11 cellular contexts compared by ENCODE assay signal in genomic region chr6:87922191-87922946, GRCh38.
DNase-seq lines count a peak whose midpoint lies in the region; ATAC-seq and TF ChIP-seq lines count a peak whose summit lies in the region.
"Had no signal": no experiment of that assay in that cellular context is flagged by ENCODE, and none has a peak within 500 bp of the region (broad histone marks: within the 10 kb centered on the region; RNA-seq: fewer than 3 reads in every experiment).

No MANE protein-coding gene starts in this region.

- H4K20me1 ChIP-seq in GM23338 (replicated peaks; ENCODE audit: insufficient read depth) = no peaks in the 10 kb centered on the region

- no peak overlapping the region for H3K27ac Mint-ChIP-seq in GM23338
- H3K27ac Mint-ChIP-seq: mesothelial cell of epicardium had no signal

- no peaks in the 10 kb centered on the region for H3K9me3 Mint-ChIP-seq in GM23338
- H3K9me3 Mint-ChIP-seq: mesothelial cell of epicardium had no signal

- no peaks in the 10 kb centered on the region; the same call in 1 of the 3 replicates for H3K36me3 Mint-ChIP-seq in GM23338 (ENCODE audit: low read depth)
- H3K36me3 Mint-ChIP-seq: mesothelial cell of epicardium had no signal

- H3K27me3 Mint-ChIP-seq in GM23338 (ENCODE audit: insufficient read depth, low read depth, poor library complexity) = peaks cover 7% of the 10 kb centered on the region

- no peak overlapping the region for H2AFZ ChIP-seq in GM23338

- no peaks in the 10 kb centered on the region for H3K79me2 ChIP-seq in GM23338 (replicated peaks; ENCODE audit: insufficient read depth)

- H3K4me1 ChIP-seq in GM23338 (ENCODE audit: insufficient read depth) = peaks cover 9% of the 10 kb centered on the region

- peak; percentile 11 for DNase-seq in NCI-H345 (lab: John Stamatoyannopoulos, UW)
- DNase-seq in NCI-H345 treated with DMSO at 0.1 percent for 48 hours (lab: John Stamatoyannopoulos, UW; ENCODE audit: unreplicated experiment) = no peak
- DNase-seq in renal cortical epithelial cell (ENCODE audit: low read depth) = peak; percentile 52
- no peak for DNase-seq in GM23338 (ENCODE audit: low spot score)
- no peak for DNase-seq in MV-4-11 (lab: John Stamatoyannopoulos, UW)
- DNase-seq: DMS79 treated with DMSO at 0.1 percent for 48 hours, right cardiac atrium had no signal

- no peaks in the 10 kb centered on the region for H3K27me3 ChIP-seq in GM23338 (ENCODE audit: insufficient read depth)

- H3K27ac ChIP-seq in GM23338 (ENCODE audit: low read depth) = no peak overlapping the region

- no peaks in the 10 kb centered on the region for H3F3A ChIP-seq in GM23338 (replicated peaks; ENCODE audit: low read depth)

- no peak overlapping the region for H3K4me2 ChIP-seq in GM23338

- peaks cover 11% of the 10 kb centered on the region; the same call in 1 of the 2 replicates for H3K9me2 ChIP-seq in GM23338 (ENCODE audit: insufficient read depth)

- TF ChIP-seq CTCF in GM23338 (conservative IDR thresholded peaks at IDR 0.05; ENCODE audit: low read depth in 2 of 2) = no peak

- peaks cover 8% of the 10 kb centered on the region for H3K4me1 Mint-ChIP-seq in GM23338
- H3K4me1 Mint-ChIP-seq: mesothelial cell of epicardium had no signal

- H3K4me3 Mint-ChIP-seq in GM23338 = no peak overlapping the region
- H3K4me3 Mint-ChIP-seq: mesothelial cell of epicardium had no signal

- H3K4me3 ChIP-seq in GM23338 = no peak overlapping the region

- no peaks in the 10 kb centered on the region for H3K36me3 ChIP-seq in GM23338 (ENCODE audit: insufficient read depth)

- ATAC-seq in HG02571 (IDR thresholded peaks at IDR 0.05; ENCODE audit: unreplicated experiment) (peak; percentile 4), HG03460 (IDR thresholded peaks at IDR 0.05; ENCODE audit: unreplicated experiment) (peak; percentile 8), GM23338 (no peak), HG03039 (IDR thresholded peaks at IDR 0.05; ENCODE audit: unreplicated experiment) (no peak)
- ATAC-seq: right cardiac atrium had no signal

TF ChIP-seq in GM23338, 12 proteins besides CTCF, POLR2A, EP300 and RAD21:
- no peak for TF ChIP-seq EZH2 (IDR thresholded peaks at IDR 0.05; ENCODE audit: low read depth, unreplicated experiment)
- no peak for TF ChIP-seq NANOG (IDR thresholded peaks at IDR 0.05; ENCODE audit: borderline replicate concordance)
- TF ChIP-seq STAT1 (IDR thresholded peaks at IDR 0.05; ENCODE audit: unreplicated experiment) = no peak
- TF ChIP-seq JUNB (IDR thresholded peaks at IDR 0.05; ENCODE audit: unreplicated experiment) = no peak
- TF ChIP-seq POLR2AphosphoS5 (IDR thresholded peaks at IDR 0.05; ENCODE audit: low read depth) = no peak
- TF ChIP-seq REST (IDR thresholded peaks at IDR 0.05; ENCODE audit: unreplicated experiment) = no peak
- no peak for TF ChIP-seq ZNF331 (CRISPR knock-in tag; IDR thresholded peaks at IDR 0.05; ENCODE audit: low read depth)
- TF ChIP-seq, protein P1, sequence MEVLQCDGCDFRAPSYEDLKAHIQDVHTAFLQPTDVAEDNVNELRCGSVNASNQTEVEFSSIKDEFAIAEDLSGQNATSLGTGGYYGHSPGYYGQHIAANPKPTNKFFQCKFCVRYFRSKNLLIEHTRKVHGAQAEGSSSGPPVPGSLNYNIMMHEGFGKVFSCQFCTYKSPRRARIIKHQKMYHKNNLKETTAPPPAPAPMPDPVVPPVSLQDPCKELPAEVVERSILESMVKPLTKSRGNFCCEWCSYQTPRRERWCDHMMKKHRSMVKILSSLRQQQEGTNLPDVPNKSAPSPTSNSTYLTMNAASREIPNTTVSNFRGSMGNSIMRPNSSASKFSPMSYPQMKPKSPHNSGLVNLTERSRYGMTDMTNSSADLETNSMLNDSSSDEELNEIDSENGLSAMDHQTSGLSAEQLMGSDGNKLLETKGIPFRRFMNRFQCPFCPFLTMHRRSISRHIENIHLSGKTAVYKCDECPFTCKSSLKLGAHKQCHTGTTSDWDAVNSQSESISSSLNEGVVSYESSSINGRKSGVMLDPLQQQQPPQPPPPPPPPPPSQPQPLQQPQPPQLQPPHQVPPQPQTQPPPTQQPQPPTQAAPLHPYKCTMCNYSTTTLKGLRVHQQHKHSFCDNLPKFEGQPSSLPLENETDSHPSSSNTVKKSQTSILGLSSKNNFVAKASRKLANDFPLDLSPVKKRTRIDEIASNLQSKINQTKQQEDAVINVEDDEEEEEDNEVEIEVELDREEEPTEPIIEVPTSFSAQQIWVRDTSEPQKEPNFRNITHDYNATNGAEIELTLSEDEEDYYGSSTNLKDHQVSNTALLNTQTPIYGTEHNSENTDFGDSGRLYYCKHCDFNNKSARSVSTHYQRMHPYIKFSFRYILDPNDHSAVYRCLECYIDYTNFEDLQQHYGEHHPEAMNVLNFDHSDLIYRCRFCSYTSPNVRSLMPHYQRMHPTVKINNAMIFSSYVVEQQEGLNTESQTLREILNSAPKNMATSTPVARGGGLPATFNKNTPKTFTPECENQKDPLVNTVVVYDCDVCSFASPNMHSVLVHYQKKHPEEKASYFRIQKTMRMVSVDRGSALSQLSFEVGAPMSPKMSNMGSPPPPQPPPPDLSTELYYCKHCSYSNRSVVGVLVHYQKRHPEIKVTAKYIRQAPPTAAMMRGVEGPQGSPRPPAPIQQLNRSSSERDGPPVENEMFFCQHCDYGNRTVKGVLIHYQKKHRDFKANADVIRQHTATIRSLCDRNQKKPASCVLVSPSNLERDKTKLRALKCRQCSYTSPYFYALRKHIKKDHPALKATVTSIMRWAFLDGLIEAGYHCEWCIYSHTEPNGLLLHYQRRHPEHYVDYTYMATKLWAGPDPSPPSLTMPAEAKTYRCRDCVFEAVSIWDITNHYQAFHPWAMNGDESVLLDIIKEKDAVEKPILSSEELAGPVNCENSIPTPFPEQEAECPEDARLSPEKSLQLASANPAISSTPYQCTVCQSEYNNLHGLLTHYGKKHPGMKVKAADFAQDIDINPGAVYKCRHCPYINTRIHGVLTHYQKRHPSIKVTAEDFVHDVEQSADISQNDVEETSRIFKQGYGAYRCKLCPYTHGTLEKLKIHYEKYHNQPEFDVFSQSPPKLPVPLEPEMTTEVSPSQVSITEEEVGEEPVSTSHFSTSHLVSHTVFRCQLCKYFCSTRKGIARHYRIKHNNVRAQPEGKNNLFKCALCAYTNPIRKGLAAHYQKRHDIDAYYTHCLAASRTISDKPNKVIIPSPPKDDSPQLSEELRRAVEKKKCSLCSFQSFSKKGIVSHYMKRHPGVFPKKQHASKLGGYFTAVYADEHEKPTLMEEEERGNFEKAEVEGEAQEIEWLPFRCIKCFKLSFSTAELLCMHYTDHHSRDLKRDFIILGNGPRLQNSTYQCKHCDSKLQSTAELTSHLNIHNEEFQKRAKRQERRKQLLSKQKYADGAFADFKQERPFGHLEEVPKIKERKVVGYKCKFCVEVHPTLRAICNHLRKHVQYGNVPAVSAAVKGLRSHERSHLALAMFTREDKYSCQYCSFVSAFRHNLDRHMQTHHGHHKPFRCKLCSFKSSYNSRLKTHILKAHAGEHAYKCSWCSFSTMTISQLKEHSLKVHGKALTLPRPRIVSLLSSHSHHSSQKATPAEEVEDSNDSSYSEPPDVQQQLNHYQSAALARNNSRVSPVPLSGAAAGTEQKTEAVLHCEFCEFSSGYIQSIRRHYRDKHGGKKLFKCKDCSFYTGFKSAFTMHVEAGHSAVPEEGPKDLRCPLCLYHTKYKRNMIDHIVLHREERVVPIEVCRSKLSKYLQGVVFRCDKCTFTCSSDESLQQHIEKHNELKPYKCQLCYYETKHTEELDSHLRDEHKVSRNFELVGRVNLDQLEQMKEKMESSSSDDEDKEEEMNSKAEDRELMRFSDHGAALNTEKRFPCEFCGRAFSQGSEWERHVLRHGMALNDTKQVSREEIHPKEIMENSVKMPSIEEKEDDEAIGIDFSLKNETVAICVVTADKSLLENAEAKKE (CRISPR knock-in tag; IDR thresholded peaks at IDR 0.05) = no peak
- TF ChIP-seq ZNF114 (CRISPR knock-in tag; IDR thresholded peaks at IDR 0.05) = no peak
- TF ChIP-seq CREB1 (CRISPR knock-in tag; IDR thresholded peaks at IDR 0.05; ENCODE audit: low read depth) = no peak
- TF ChIP-seq EZH2phosphoT487 (IDR thresholded peaks at IDR 0.05; ENCODE audit: unreplicated experiment) = no peak
- TF ChIP-seq, protein P2, sequence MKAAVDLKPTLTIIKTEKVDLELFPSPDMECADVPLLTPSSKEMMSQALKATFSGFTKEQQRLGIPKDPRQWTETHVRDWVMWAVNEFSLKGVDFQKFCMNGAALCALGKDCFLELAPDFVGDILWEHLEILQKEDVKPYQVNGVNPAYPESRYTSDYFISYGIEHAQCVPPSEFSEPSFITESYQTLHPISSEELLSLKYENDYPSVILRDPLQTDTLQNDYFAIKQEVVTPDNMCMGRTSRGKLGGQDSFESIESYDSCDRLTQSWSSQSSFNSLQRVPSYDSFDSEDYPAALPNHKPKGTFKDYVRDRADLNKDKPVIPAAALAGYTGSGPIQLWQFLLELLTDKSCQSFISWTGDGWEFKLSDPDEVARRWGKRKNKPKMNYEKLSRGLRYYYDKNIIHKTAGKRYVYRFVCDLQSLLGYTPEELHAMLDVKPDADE (IDR thresholded peaks at IDR 0.05) = no peak

Comparison
In these comparisons a context has a peak if more than half of its experiments do, and no peak if none do; other contexts are left out.
1. DNase-seq: peak in NCI-H345 (single experiment) and renal cortical epithelial cell (single experiment); none in NCI-H345 treated with DMSO at 0.1 percent for 48 hours (single experiment), GM23338 (single experiment) and MV-4-11 (single experiment).
2. ATAC-seq: peak in HG02571 (single experiment) and HG03460 (single experiment); none in GM23338 (single experiment) and HG03039 (single experiment).